11 cellular contexts compared by ENCODE assay signal in the genomic region with DNA sequence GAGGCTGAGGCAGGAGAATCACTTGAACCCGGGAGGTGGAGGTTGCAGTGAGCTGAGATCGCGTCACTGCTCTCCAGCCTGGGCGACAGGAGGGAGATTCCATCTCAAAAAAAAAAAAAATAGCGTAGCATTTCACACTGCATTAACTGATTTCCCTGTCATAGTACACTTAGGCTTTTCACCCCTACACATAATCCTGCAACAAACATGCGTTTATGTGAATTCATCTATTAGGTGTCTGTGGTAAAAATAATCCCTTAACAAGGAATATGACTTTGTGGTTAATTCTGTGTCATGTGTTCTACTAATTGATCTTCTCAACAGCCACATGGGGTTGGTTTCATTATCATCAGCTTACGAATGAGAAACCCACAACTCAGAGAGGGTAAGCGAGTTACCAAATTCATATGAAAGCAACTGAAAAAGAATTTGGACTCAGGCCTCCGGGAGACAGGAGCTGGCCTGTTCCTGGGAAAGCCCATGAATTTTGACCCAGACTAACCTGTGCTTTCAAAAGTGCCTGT. TPM values are rescaled to one million over a fixed set of nuclear protein-coding genes. Genes with fewer than 3 reads are reported as not detected.
A peak's percentile ranks its signal among the peaks of the same experiment; 100 is the strongest.
DNase-seq lines count a peak whose midpoint lies in the region; ATAC-seq, FAIRE-seq and TF ChIP-seq lines count a peak whose summit lies in the region.
"Had no signal": no experiment of that assay in that cellular context is flagged by ENCODE, and none has a peak within 500 bp of the region (broad histone marks: within the 10 kb centered on the region; RNA-seq: fewer than 3 reads in every experiment).

No MANE protein-coding gene starts in this region.

- peaks cover 17 to 20% of the 10 kb centered on the region in 2 donors for H3K4me1 Mint-ChIP-seq in immature natural killer cell

- H3K4me3 ChIP-seq in DND-41 (ENCODE audit: low read depth in 1 of 2, low read length in 2 of 2) = no peak overlapping the region
- H3K4me3 ChIP-seq in OCI-LY7 (ENCODE audit: low read depth, low read length, poor library complexity, severe bottlenecking) = no peak overlapping the region
- H3K4me3 ChIP-seq: testis had no signal

- BruUV-seq in OCI-LY7 (replicated peaks; lab: Mats Ljungman, UMichigan) = no TSS peak

- intact Hi-C loops in OCI-LY7 (cut with micrococcal nuclease; ENCODE audit: unreplicated experiment) = loop anchor here (2.0 to 5.0 kb wide), 3 partner anchors 104 to 673 kb away; no protein-coding TSS in a partner anchor

- no peaks in the 10 kb centered on the region for H3K9me2 ChIP-seq in OCI-LY7 (ENCODE audit: insufficient read depth, low read length)

- H3K79me2 ChIP-seq in DND-41 (ENCODE audit: insufficient read depth, low read length) (no peaks in the 10 kb centered on the region), OCI-LY7 (ENCODE audit: insufficient read depth, low read depth, low read length) (no peaks in the 10 kb centered on the region)

- POLR2A ChIA-PET in OCI-LY7 (lab: Charles Lee) = interaction anchor here (0.6 to 3.3 kb wide), 15 partner anchors 11 to 1695 kb away, joined by 3 to 40 read pairs (median 4); a partner anchor contains a TSS

- no peak for TF ChIP-seq CTCF in DND-41 (IDR thresholded peaks at IDR 0.05; ENCODE audit: borderline replicate concordance, extremely low read depth, low read length, poor library complexity, severe bottlenecking)
- TF ChIP-seq CTCF in OCI-LY7 (conservative IDR thresholded peaks at IDR 0.05; ENCODE audit: low read length) = no peak

- H3K9me3 Mint-ChIP-seq in immature natural killer cell = no peaks in the 10 kb centered on the region

- H3K4me1 ChIP-seq in DND-41 (ENCODE audit: insufficient read depth, low read length) = peaks cover 19% of the 10 kb centered on the region
- H3K4me1 ChIP-seq in OCI-LY7 (ENCODE audit: insufficient read depth, low read length, poor library complexity, severe bottlenecking) = peaks cover 50% of the 10 kb centered on the region

- no peak for FAIRE-seq in frontal cortex (lab: Jason Lieb, UNC)
- FAIRE-seq: HTR-8/SVneo had no signal

- CTCF ChIA-PET in OCI-LY7 (lab: Charles Lee; ENCODE audit: unreplicated experiment) = interaction anchor here (0.6 to 2.3 kb wide), 12 partner anchors 14 to 673 kb away, joined by 3 to 11 read pairs (median 4); no protein-coding TSS in a partner anchor

- H3K4me3 Mint-ChIP-seq in immature natural killer cell = peak overlapping the region in 4 of 5 donors; percentile 26 to 77 (median 59)
- H3K4me3 Mint-ChIP-seq: brain had no signal

- H3K27ac ChIP-seq in DND-41 (ENCODE audit: low read length) (peak overlapping the region; percentile 79), OCI-LY7 (ENCODE audit: low read depth, low read length, poor library complexity, severe bottlenecking) (peak overlapping the region; percentile 71)

- H3K27ac Mint-ChIP-seq in immature natural killer cell = peak overlapping the region; percentile 83 to 94 (median 91)

- H2AFZ ChIP-seq in DND-41 (ENCODE audit: low read depth, low read length) (no peak overlapping the region), OCI-LY7 (ENCODE audit: low read length) (peak overlapping the region; percentile 74; the same call in 1 of the 2 replicates)

- peaks cover 0 to 10% (median 2%) of the 10 kb centered on the region in 3 donors for H3K27me3 Mint-ChIP-seq in immature natural killer cell (ENCODE audit: low read depth in 3 of 3)

- no peaks in the 10 kb centered on the region for H3K27me3 ChIP-seq in DND-41 (ENCODE audit: insufficient read depth, low read length, poor library complexity)
- H3K27me3 ChIP-seq: testis had no signal

- H3K36me3 Mint-ChIP-seq in immature natural killer cell = peaks cover 0 to 16% (median 9%) of the 10 kb centered on the region in 3 donors
- H3K36me3 Mint-ChIP-seq: brain had no signal

- peak; percentile 21 for DNase-seq in DND-41
- DNase-seq in OCI-LY7 (ENCODE audit: low spot score) = no peak
- DNase-seq in immature natural killer cell = peak; percentile 29 to 45 (median 33)
- no peak for DNase-seq in NCI-H128 (lab: John Stamatoyannopoulos, UW; ENCODE audit: unreplicated experiment)
- no peak for DNase-seq in HPDE6-E6E7 (ENCODE audit: extremely low spot score)
- no peak for DNase-seq in frontal cortex (ENCODE audit: low spot score in 2 of 2)

- H3K9me3 ChIP-seq in DND-41 (ENCODE audit: insufficient read depth, low read length, severe bottlenecking) (no peaks in the 10 kb centered on the region), OCI-LY7 (ENCODE audit: low read length) (no peaks in the 10 kb centered on the region)
- H3K9me3 ChIP-seq: testis had no signal

- H3K36me3 ChIP-seq in DND-41 (ENCODE audit: insufficient read depth, low read length) (no peaks in the 10 kb centered on the region), OCI-LY7 (ENCODE audit: insufficient read depth, low read length) (no peaks in the 10 kb centered on the region)

- H3K4me2 ChIP-seq in DND-41 (ENCODE audit: insufficient read depth, low read length) = peak overlapping the region; percentile 51
- H3K4me2 ChIP-seq in OCI-LY7 (ENCODE audit: low read length) = 0 out of 2 replicates have a peak overlapping the region, but pooled peaks have one; percentile 14

- H4K20me1 ChIP-seq in DND-41 (ENCODE audit: insufficient read depth, low read length) (no peaks in the 10 kb centered on the region), OCI-LY7 (ENCODE audit: insufficient read depth, low read length) (no peaks in the 10 kb centered on the region)

- ATAC-seq in DND-41 (ENCODE audit: insufficient read depth, low read depth) (peak; percentile 54), GM21381 (IDR thresholded peaks at IDR 0.05; ENCODE audit: unreplicated experiment) (peak; percentile 41), HG02852 (IDR thresholded peaks at IDR 0.05; ENCODE audit: unreplicated experiment) (no peak)

- peak overlapping the region; percentile 29; the same call in 1 of the 2 replicates for H3K9ac ChIP-seq in DND-41 (ENCODE audit: low read depth, low read length)

RNA-seq across cellular contexts. Expression of a gene that starts 36.7 kb away (rescaled TPM):
- 0.06 TPM in 1 of 2 replicates, not detected in the other for total RNA-seq in OCI-LY7 (2014; rRNA removed; shearing (Covaris generic))
- total RNA-seq in OCI-LY7 (2022) (0.11 TPM in 1 of 2 replicates, not detected in the other), frontal cortex (not detected)
- polyA plus RNA-seq in immature natural killer cell = not detected

Comparison
In these comparisons a context has a peak if more than half of its experiments do, and no peak if none do; other contexts are left out.
1. DNase-seq: peak in DND-41 (single experiment) and immature natural killer cell (3 of 3); none in OCI-LY7 (single experiment), NCI-H128 (single experiment), HPDE6-E6E7 (single experiment) and frontal cortex (0 of 2).